8 cellular contexts compared by ENCODE assay signal in the genomic region with DNA sequence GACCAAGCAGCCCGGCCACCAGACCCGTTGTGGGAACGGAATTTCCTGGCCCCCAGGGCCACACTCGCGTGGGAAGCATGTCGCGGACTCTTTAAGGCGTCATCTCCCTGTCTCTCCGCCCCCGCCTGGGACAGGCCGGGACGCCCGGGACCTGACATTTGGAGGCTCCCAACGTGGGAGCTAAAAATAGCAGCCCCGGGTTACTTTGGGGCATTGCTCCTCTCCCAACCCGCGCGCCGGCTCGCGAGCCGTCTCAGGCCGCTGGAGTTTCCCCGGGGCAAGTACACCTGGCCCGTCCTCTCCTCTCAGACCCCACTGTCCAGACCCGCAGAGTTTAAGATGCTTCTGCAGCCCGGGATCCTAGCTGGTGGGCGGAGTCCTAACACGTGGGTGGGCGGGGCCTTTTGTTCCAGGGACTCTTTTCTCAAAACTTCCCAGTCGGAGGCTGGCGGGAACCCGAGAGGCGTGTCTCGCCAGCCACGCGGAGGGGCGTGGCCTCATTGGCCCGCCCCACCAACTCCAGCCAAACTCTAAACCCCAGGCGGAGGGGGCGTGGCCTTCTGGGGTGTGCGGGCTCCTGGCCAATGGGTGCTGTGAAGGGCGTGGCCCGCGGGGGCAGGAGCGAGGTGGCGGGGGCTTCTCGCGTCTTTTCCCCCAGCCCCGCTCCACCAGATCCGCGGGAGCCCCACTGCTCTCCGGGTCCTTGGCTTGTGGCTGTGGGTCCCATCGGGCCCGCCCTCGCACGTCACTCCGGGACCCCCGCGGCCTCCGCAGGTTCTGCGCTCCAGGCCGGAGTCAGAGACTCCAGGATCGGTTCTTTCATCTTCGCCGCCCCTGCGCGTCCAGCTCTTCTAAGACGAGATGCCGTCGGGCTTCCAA. TPM values are rescaled to one million over a fixed set of nuclear protein-coding genes. Genes with fewer than 3 reads are reported as not detected.
DNase-seq lines count a peak whose midpoint lies in the region; ATAC-seq and TF ChIP-seq lines count a peak whose summit lies in the region.

A gene (plus strand): TSS at position 645 of the 879 bp plus-strand sequence. CDS start 217 bp downstream, at position 862.

- no peak within 1 kb of the TSS for H3K9ac ChIP-seq in neural cell (ENCODE audit: low read length)

- no peaks in the 10 kb centered on the region for H3K9me3 ChIP-seq in SJCRH30 (replicated peaks)
- no peaks in the 10 kb centered on the region for H3K9me3 ChIP-seq in neural cell (ENCODE audit: low read length)

- peak within 1 kb of the TSS; percentile 58 for H3K4me3 ChIP-seq in AG10803 (ENCODE audit: low read length)
- H3K4me3 ChIP-seq in SJCRH30 = peak within 1 kb of the TSS; percentile 64
- peak within 1 kb of the TSS; percentile 63 for H3K4me3 ChIP-seq in fibroblast of villous mesenchyme (ENCODE audit: low read depth, low read length)
- H3K4me3 ChIP-seq in neural cell (ENCODE audit: low read length) = peak within 1 kb of the TSS; percentile 60

- H3K27me3 ChIP-seq in SJCRH30 (peaks cover 4% of the 10 kb centered on the region; the same call in 1 of the 2 replicates), neural cell (ENCODE audit: insufficient read depth, low read depth, low read length) (peaks cover 31% of the 10 kb centered on the region)

- TF ChIP-seq RAD21 in neural cell (conservative IDR thresholded peaks at IDR 0.05) = no peak

- no peaks in the 10 kb centered on the region for H3K79me2 ChIP-seq in neural cell (replicated peaks; ENCODE audit: insufficient read depth, low read length)

- H3K27ac ChIP-seq in SJCRH30 (peak within 1 kb of the TSS; percentile 40), neural cell (ENCODE audit: low read length) (no peak within 1 kb of the TSS)

- TF ChIP-seq CTCF in AG10803 (conservative IDR thresholded peaks at IDR 0.05; ENCODE audit: low read length) (no peak), fibroblast of villous mesenchyme (IDR thresholded peaks at IDR 0.05; ENCODE audit: insufficient read depth, low read depth, low read length) (no peak), neural cell (IDR thresholded peaks at IDR 0.05; ENCODE audit: poor library complexity, severe bottlenecking) (no peak)

- no peaks in the 10 kb centered on the region for H3F3A ChIP-seq in neural cell (ENCODE audit: insufficient read depth, low read length, poor library complexity, severe bottlenecking)

- H3K9me2 ChIP-seq in neural cell (ENCODE audit: insufficient read depth, low read length) = no peaks in the 10 kb centered on the region

- in situ Hi-C loops in KBM-7 (cut with MboI; ENCODE audit: low pct_unique_long_range_greater_than_20kb, low sequenced_read_pairs) = no loop called here

- ATAC-seq in stimulated activated naive CD8-positive, alpha-beta T cell treated with anti-CD3 and anti-CD28 coated beads, Interleukin-15, Interleukin-2, amounts not matched to agents 100 U/mL and 50 U/mL, for 24 hours = peak; percentile 80

- H2AFZ ChIP-seq in neural cell (ENCODE audit: low read depth, low read length) = no peak within 1 kb of the TSS

- H3K4me1 ChIP-seq in SJCRH30 = no peaks in the 10 kb centered on the region

- no peaks in the 10 kb centered on the region for H4K20me1 ChIP-seq in neural cell (ENCODE audit: insufficient read depth)

- TF ChIP-seq EP300 in neural cell (conservative IDR thresholded peaks at IDR 0.05; ENCODE audit: poor library complexity, severe bottlenecking) = no peak

- peak; percentile 85 for DNase-seq in AG10803 (ENCODE audit: low read depth)
- DNase-seq in GM19238 (ENCODE audit: insufficient read length, low spot score) = peak; percentile 96
- peak; percentile 100 for DNase-seq in KBM-7
- peak; percentile 92 to 96 for DNase-seq in SJCRH30
- DNase-seq in activated naive CD4-positive, alpha-beta T cell (lab: John Stamatoyannopoulos, UW) = peak; percentile 40 to 72 (median 56)
- peak; percentile 94 for DNase-seq in fibroblast of villous mesenchyme (ENCODE audit: low read depth)
- DNase-seq in stimulated activated naive CD8-positive, alpha-beta T cell treated with anti-CD3 and anti-CD28 coated beads, Interleukin-15, Interleukin-2, amounts not matched to agents 100 U/mL and 50 U/mL, for 24 hours = peak; percentile 96

- H3K4me2 ChIP-seq in neural cell (ENCODE audit: low read length) = peak within 1 kb of the TSS; percentile 84

- H3K36me3 ChIP-seq in SJCRH30 (no peaks in the 10 kb centered on the region), neural cell (ENCODE audit: insufficient read depth, low read length) (no peaks in the 10 kb centered on the region)

TF ChIP-seq in neural cell, 6 proteins besides CTCF, POLR2A, EP300 and RAD21:
- peak; percentile 76 for TF ChIP-seq MXI1 (conservative IDR thresholded peaks at IDR 0.05; ENCODE audit: poor library complexity, severe bottlenecking)
- no peak for TF ChIP-seq EZH2 (IDR thresholded peaks at IDR 0.05; ENCODE audit: borderline replicate concordance, insufficient read depth, low read length, poor library complexity, severe bottlenecking)

RNA-seq across cellular contexts. Expression of the gene that starts here (rescaled TPM):
- 1.3 and 1.5 TPM in 2 replicates for total RNA-seq in SJCRH30 (2014; rRNA removed; shearing (Covaris generic))
- total RNA-seq in fibroblast of villous mesenchyme = under 0.01 TPM in 1 of 2 replicates, not detected in the other
- polyA plus RNA-seq in neural cell = not detected in 2 replicates
- polyA minus RNA-seq in neural cell = not detected in 2 replicates

Comparison
In these comparisons a context has a peak if more than half of its experiments do, and no peak if none do; other contexts are left out.
1. Peak in DNase-seq and H3K4me3 ChIP-seq in fibroblast of villous mesenchyme; RNA of the gene not detected or under 1 TPM.